In genomic region chr9:111925784-111926183, GRCh38 we compare ENCODE assay signal across 1 cellular context.
TF ChIP-seq lines count a peak whose summit lies in the region.

No MANE protein-coding gene starts in this region.

TF ChIP-seq in IMR-90, 13 proteins besides CTCF, POLR2A, EP300 and RAD21 (continued from another document):
- TF ChIP-seq ELK1 (IDR thresholded peaks at IDR 0.05; ENCODE audit: borderline replicate concordance, low read depth, low read length) (no peak), CEBPB (IDR thresholded peaks at IDR 0.05; ENCODE audit: low read depth, low read length) (no peak), RFX5 (IDR thresholded peaks at IDR 0.05; ENCODE audit: low read depth, low read length) (no peak)
